In the genomic region with DNA sequence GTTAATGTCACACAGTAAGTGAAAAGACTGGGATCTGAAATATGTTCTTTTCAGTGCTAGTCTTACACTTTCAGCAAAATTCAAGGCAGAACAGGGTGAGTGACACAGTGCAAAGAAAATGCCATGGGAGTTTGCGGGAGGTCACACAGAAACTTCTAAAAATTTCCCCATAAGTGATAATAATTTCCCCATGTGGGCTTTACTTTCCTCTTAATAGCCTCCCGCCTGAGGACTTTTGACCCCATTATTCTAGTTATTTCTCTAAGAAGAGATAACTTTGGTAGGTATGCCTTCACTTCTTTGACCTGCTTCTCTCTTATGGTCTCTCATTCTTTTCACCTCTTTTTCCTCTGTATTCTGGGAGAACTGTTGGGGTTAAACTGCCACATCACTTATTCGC, we compare ENCODE assay signal across 1 cellular context.
TF ChIP-seq lines count a peak whose summit lies in the region.

No MANE protein-coding gene starts in this region.

TF ChIP-seq in GM12878, 131 proteins besides CTCF, POLR2A, EP300 and RAD21:
- TF ChIP-seq SMAD5 (IDR thresholded peaks at IDR 0.05; ENCODE audit: low read depth) (no peak), YBX1 (IDR thresholded peaks at IDR 0.05) (no peak), RFX5 (IDR thresholded peaks at IDR 0.05; ENCODE audit: low read depth, low read length) (no peak), SREBF1 (IDR thresholded peaks at IDR 0.05; ENCODE audit: low read length) (no peak), MYB (IDR thresholded peaks at IDR 0.05; ENCODE audit: borderline replicate concordance, low read depth, low read length) (no peak), NFIC (IDR thresholded peaks at IDR 0.05; ENCODE audit: low read depth, low read length) (no peak), LARP7 (IDR thresholded peaks at IDR 0.05) (no peak), NR2C1 (IDR thresholded peaks at IDR 0.05) (no peak), NR2F1 (conservative IDR thresholded peaks at IDR 0.05) (peak; percentile 77), SUPT20H (IDR thresholded peaks at IDR 0.05; ENCODE audit: borderline replicate concordance, control insufficient read depth, low read depth, low read length) (no peak), BCL11A (IDR thresholded peaks at IDR 0.05; ENCODE audit: low read depth, low read length) (no peak), MEF2B (IDR thresholded peaks at IDR 0.05; ENCODE audit: partially characterized antibody, poor library complexity, severe bottlenecking) (peak; percentile 26)
- TF ChIP-seq, protein P1, sequence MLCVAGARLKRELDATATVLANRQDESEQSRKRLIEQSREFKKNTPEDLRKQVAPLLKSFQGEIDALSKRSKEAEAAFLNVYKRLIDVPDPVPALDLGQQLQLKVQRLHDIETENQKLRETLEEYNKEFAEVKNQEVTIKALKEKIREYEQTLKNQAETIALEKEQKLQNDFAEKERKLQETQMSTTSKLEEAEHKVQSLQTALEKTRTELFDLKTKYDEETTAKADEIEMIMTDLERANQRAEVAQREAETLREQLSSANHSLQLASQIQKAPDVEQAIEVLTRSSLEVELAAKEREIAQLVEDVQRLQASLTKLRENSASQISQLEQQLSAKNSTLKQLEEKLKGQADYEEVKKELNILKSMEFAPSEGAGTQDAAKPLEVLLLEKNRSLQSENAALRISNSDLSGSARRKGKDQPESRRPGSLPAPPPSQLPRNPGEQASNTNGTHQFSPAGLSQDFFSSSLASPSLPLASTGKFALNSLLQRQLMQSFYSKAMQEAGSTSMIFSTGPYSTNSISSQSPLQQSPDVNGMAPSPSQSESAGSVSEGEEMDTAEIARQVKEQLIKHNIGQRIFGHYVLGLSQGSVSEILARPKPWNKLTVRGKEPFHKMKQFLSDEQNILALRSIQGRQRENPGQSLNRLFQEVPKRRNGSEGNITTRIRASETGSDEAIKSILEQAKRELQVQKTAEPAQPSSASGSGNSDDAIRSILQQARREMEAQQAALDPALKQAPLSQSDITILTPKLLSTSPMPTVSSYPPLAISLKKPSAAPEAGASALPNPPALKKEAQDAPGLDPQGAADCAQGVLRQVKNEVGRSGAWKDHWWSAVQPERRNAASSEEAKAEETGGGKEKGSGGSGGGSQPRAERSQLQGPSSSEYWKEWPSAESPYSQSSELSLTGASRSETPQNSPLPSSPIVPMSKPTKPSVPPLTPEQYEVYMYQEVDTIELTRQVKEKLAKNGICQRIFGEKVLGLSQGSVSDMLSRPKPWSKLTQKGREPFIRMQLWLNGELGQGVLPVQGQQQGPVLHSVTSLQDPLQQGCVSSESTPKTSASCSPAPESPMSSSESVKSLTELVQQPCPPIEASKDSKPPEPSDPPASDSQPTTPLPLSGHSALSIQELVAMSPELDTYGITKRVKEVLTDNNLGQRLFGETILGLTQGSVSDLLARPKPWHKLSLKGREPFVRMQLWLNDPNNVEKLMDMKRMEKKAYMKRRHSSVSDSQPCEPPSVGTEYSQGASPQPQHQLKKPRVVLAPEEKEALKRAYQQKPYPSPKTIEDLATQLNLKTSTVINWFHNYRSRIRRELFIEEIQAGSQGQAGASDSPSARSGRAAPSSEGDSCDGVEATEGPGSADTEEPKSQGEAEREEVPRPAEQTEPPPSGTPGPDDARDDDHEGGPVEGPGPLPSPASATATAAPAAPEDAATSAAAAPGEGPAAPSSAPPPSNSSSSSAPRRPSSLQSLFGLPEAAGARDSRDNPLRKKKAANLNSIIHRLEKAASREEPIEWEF (IDR thresholded peaks at IDR 0.05; ENCODE audit: insufficient replicate concordance, low read depth, low read length) = peak; percentile 36
- TF ChIP-seq, protein P2, sequence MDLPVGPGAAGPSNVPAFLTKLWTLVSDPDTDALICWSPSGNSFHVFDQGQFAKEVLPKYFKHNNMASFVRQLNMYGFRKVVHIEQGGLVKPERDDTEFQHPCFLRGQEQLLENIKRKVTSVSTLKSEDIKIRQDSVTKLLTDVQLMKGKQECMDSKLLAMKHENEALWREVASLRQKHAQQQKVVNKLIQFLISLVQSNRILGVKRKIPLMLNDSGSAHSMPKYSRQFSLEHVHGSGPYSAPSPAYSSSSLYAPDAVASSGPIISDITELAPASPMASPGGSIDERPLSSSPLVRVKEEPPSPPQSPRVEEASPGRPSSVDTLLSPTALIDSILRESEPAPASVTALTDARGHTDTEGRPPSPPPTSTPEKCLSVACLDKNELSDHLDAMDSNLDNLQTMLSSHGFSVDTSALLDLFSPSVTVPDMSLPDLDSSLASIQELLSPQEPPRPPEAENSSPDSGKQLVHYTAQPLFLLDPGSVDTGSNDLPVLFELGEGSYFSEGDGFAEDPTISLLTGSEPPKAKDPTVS (IDR thresholded peaks at IDR 0.05; ENCODE audit: low read depth, low read length) = no peak
- TF ChIP-seq, protein P3, sequence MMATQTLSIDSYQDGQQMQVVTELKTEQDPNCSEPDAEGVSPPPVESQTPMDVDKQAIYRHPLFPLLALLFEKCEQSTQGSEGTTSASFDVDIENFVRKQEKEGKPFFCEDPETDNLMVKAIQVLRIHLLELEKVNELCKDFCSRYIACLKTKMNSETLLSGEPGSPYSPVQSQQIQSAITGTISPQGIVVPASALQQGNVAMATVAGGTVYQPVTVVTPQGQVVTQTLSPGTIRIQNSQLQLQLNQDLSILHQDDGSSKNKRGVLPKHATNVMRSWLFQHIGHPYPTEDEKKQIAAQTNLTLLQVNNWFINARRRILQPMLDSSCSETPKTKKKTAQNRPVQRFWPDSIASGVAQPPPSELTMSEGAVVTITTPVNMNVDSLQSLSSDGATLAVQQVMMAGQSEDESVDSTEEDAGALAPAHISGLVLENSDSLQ (IDR thresholded peaks at IDR 0.05) = peak; percentile 48; the same call in 1 of the 2 replicates
- TF ChIP-seq, protein P4, sequence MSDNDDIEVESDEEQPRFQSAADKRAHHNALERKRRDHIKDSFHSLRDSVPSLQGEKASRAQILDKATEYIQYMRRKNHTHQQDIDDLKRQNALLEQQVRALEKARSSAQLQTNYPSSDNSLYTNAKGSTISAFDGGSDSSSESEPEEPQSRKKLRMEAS (IDR thresholded peaks at IDR 0.05; ENCODE audit: low read depth, low read length) = no peak
